Comparison of ENCODE assay signal across 8 cellular contexts in the genomic region with DNA sequence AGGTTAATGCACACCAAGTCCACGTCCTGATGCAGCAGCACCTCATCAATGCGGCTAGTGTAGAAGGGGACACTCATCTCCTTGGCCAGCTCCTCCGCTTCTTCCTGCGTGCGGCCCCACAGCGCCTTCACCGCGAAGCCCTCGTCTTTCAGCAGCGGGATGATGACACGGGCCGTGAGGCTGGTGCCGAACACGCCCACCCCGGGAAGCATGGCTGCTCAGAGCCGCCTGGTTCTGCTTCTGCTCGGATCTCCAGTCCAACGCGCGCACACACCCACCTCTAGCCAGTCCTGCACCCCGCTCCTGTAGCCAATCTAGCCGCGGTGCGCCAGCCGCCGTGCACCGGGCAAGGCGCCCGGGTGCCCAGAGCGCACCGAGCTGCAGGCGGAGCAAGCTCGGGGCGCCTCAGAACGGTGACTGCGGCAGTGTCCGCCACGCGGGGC. TPM values are rescaled to one million over a fixed set of nuclear protein-coding genes. Genes with fewer than 3 reads are reported as not detected.
DNase-seq lines count a peak whose midpoint lies in the region; ATAC-seq, FAIRE-seq and TF ChIP-seq lines count a peak whose summit lies in the region.

No MANE protein-coding gene starts in this region.

- H3K79me2 ChIP-seq in GM23338 (replicated peaks; ENCODE audit: insufficient read depth), result peaks cover 28% of the 10 kb centered on the region
- H3K79me2 ChIP-seq in K562 (ENCODE audit: control insufficient read depth, insufficient read depth, low read length), result peaks cover 33% of the 10 kb centered on the region

- ATAC-seq in GM23338 (peak; percentile 31), K562 (peak; percentile 74)

- H3K4me2 ChIP-seq in GM23338 (peak overlapping the region; percentile 93), K562 (ENCODE audit: insufficient read depth, low read length) (peak overlapping the region; percentile 91)

- H3K4me3 Mint-ChIP-seq in GM23338, result peak overlapping the region; percentile 93

- H3K9me1 ChIP-seq in K562 (ENCODE audit: control insufficient read depth, insufficient read depth, low read length), result no peaks in the 10 kb centered on the region

- H2AFZ ChIP-seq in GM23338 (peak overlapping the region; percentile 76), K562 (ENCODE audit: low read depth, low read length) (peak overlapping the region; percentile 92)

- under 1% methylated on average over 39 of the region's 39 CpGs for WGBS in K562 (ENCODE audit: insufficient coverage, low coverage, missing lambda C conversion rate)

- in situ Hi-C loops in K562 (cut with MboI), result no loop called here

- H3K36me3 Mint-ChIP-seq in GM23338 (ENCODE audit: low read depth), result no peaks in the 10 kb centered on the region; the same call in 2 of the 3 replicates

- H3K4me1 Mint-ChIP-seq in GM23338, result peaks cover 24% of the 10 kb centered on the region

- TF ChIP-seq POLR2A in K562 (conservative IDR thresholded peaks at IDR 0.05), result 0 out of 2 replicates have a peak, but pooled peaks have one; percentile 4

- no peak for TF ChIP-seq RAD21 in K562 (CRISPR knock-in tag; conservative IDR thresholded peaks at IDR 0.05 in 1 of 2, IDR thresholded peaks at IDR 0.05 in 1 of 2)

- FAIRE-seq in K562 (lab: Jason Lieb, UNC), result no peak

- H3K9me3 ChIP-seq in KOPT-K1 (ENCODE audit: insufficient read depth, low read length, poor library complexity, severe bottlenecking) (no peaks in the 10 kb centered on the region), K562 (replicated peaks; ENCODE audit: control insufficient read depth, insufficient read depth, low read depth, low read length) (no peaks in the 10 kb centered on the region), iPS-18c (ENCODE audit: control insufficient read depth, insufficient read depth, low read length) (no peaks in the 10 kb centered on the region)

- H3K4me3 ChIP-seq in GM06990 (replicated peaks; ENCODE audit: low read depth, low read length), result peak overlapping the region; percentile 93
- H3K4me3 ChIP-seq in GM23338, result peak overlapping the region; percentile 83
- peak overlapping the region; percentile 62 for H3K4me3 ChIP-seq in K562
- H3K4me3 ChIP-seq in iPS-18c (ENCODE audit: insufficient read depth, low read depth, low read length), result peak overlapping the region; percentile 68
- H3K4me3 ChIP-seq in skin epidermis, result peak overlapping the region; percentile 64 to 94 (median 87)

- H3K9me2 ChIP-seq in GM23338 (ENCODE audit: insufficient read depth), result no peaks in the 10 kb centered on the region

- peak; percentile 82 for DNase-seq in GM06990 (ENCODE audit: extremely low read depth, insufficient read length)
- peak; percentile 63 for DNase-seq in GM23338 (ENCODE audit: low spot score)
- DNase-seq in T1000 (lab: John Stamatoyannopoulos, UW), result peak; percentile 50
- peak; percentile 60 to 75 (median 67) for DNase-seq in K562 (ENCODE audit: extremely low read depth in 1 of 4, low spot score in 3 of 4)
- DNase-seq in NCI-H524 treated with DMSO at 0.1 percent for 48 hours (lab: John Stamatoyannopoulos, UW), result no peak

- no peaks in the 10 kb centered on the region; the same call in 1 of the 2 replicates for H4K20me1 ChIP-seq in GM23338 (replicated peaks; ENCODE audit: insufficient read depth)
- H4K20me1 ChIP-seq in K562 (replicated peaks; ENCODE audit: control insufficient read depth, insufficient read depth, low read length), result no peaks in the 10 kb centered on the region

- H3K27ac Mint-ChIP-seq in GM23338, result no peak overlapping the region

- H3K27ac ChIP-seq in GM23338 (ENCODE audit: low read depth) (no peak overlapping the region), KOPT-K1 (ENCODE audit: low read depth, low read length, poor library complexity, severe bottlenecking) (peak overlapping the region; percentile 32), K562 (ENCODE audit: extremely low read depth, low read depth, low read length) (peak overlapping the region; percentile 68; the same call in 2 of the 3 replicates), skin epidermis (peak overlapping the region; percentile 48 to 90 (median 84))

- H3K36me3 ChIP-seq in GM06990 (ENCODE audit: control insufficient read depth, insufficient read depth, low read length), result no peaks in the 10 kb centered on the region; the same call in 1 of the 2 replicates
- H3K36me3 ChIP-seq in GM23338 (ENCODE audit: insufficient read depth), result no peaks in the 10 kb centered on the region
- H3K36me3 ChIP-seq in KOPT-K1 (ENCODE audit: insufficient read depth, low read length), result no peaks in the 10 kb centered on the region
- H3K36me3 ChIP-seq in K562 (ENCODE audit: control insufficient read depth, insufficient read depth, low read length), result no peaks in the 10 kb centered on the region

- no peak for TF ChIP-seq EP300 in K562 (IDR thresholded peaks at IDR 0.05; ENCODE audit: low read length)

- TF ChIP-seq CTCF in GM06990 (IDR thresholded peaks at IDR 0.05; ENCODE audit: insufficient read depth, low read length, poor library complexity, severe bottlenecking), result no peak
- no peak for TF ChIP-seq CTCF in GM23338 (conservative IDR thresholded peaks at IDR 0.05; ENCODE audit: low read depth in 2 of 2)
- TF ChIP-seq CTCF in K562 (IDR thresholded peaks at IDR 0.05 in 2 of 3, conservative IDR thresholded peaks at IDR 0.05 in 1 of 3; ENCODE audit: insufficient read depth in 2 of 3, low read depth in 1 of 3, low read length in 3 of 3), result no peak

- intact Hi-C loops in K562 (cut with micrococcal nuclease), result loop anchor here (2.0 to 5.0 kb wide), 3 partner anchors 89 to 150 kb away; no protein-coding TSS in a partner anchor

- H3K27me3 ChIP-seq in GM06990 (replicated peaks; ENCODE audit: control insufficient read depth, insufficient read depth, low read length) (no peaks in the 10 kb centered on the region), GM23338 (ENCODE audit: insufficient read depth) (peaks cover 75% of the 10 kb centered on the region), K562 (ENCODE audit: control insufficient read depth in 2 of 2, insufficient read depth in 2 of 2, low read length in 2 of 2) (no peaks in the 10 kb centered on the region; a peak in 1 of 5 replicates)

- H3K4me1 ChIP-seq in GM23338 (ENCODE audit: insufficient read depth) (peaks cover 10% of the 10 kb centered on the region), K562 (replicated peaks in 1 of 2; ENCODE audit: control insufficient read depth in 2 of 2, insufficient read depth in 2 of 2, low read length in 2 of 2) (peaks cover 22 to 31% of the 10 kb centered on the region in 2 experiments)

- CTCF ChIA-PET in K562 (lab: Yijun Ruan, JAX; ENCODE audit: low intra/inter-chr PET ratio), result no interaction called here

- no TSS peak for BruUV-seq in K562 (replicated peaks; lab: Mats Ljungman, UMichigan)

- H3K9ac ChIP-seq in K562 (ENCODE audit: insufficient read depth in 1 of 2, low read depth in 2 of 2, low read length in 2 of 2), result peak overlapping the region; percentile 61 to 94; a peak in 3 of 4 replicates

- H3F3A ChIP-seq in GM23338 (replicated peaks; ENCODE audit: low read depth), result peaks cover 11% of the 10 kb centered on the region; the same call in 1 of the 2 replicates

- POLR2A ChIA-PET in K562 (lab: Yijun Ruan, JAX), result interaction anchor here (1.8 kb wide), 1 partner anchor 34 kb away, joined by 5 read pairs; no protein-coding TSS in a partner anchor

- peaks cover 47% of the 10 kb centered on the region for H3K27me3 Mint-ChIP-seq in GM23338 (ENCODE audit: insufficient read depth, low read depth, poor library complexity)

- peaks cover 3% of the 10 kb centered on the region; the same call in 1 of the 3 replicates for H3K9me3 Mint-ChIP-seq in GM23338

TF ChIP-seq in GM23338, 12 proteins besides CTCF, POLR2A, EP300 and RAD21 (continues in another document):
- no peak for TF ChIP-seq ZNF114 (CRISPR knock-in tag; IDR thresholded peaks at IDR 0.05)
- no peak for TF ChIP-seq EZH2phosphoT487 (IDR thresholded peaks at IDR 0.05; ENCODE audit: unreplicated experiment)

TF ChIP-seq in K562, 482 proteins besides CTCF, POLR2A, EP300 and RAD21 (continues in another document):
- TF ChIP-seq, protein P1, sequence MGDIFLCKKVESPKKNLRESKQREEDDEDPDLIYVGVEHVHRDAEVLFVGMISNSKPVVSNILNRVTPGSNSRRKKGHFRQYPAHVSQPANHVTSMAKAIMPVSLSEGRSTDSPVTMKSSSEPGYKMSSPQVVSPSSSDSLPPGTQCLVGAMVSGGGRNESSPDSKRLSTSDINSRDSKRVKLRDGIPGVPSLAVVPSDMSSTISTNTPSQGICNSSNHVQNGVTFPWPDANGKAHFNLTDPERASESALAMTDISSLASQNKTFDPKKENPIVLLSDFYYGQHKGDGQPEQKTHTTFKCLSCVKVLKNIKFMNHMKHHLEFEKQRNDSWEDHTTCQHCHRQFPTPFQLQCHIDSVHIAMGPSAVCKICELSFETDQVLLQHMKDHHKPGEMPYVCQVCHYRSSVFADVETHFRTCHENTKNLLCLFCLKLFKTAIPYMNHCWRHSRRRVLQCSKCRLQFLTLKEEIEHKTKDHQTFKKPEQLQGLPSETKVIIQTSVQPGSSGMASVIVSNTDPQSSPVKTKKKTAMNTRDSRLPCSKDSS (IDR thresholded peaks at IDR 0.05; ENCODE audit: low read depth, partially characterized antibody), result no peak

RNA-seq across cellular contexts. Expression of gene GFOD1, which starts 0.7 kb away (rescaled TPM):
- 12.8 and 13.1 TPM in 2 replicates for total RNA-seq in GM23338 (2014; rRNA removed; shearing (Covaris generic))
- 4.1 and 4.9 TPM in 2 replicates for polyA plus RNA-seq in GM23338 (2016; fragmentation: Nextera tagmentation; extraction: Ambion mirVana)
- total RNA-seq in K562 (2011; cell fraction: chromatin; rRNA removed; ENCODE audit: low replicate concordance), result 13.1 and 17.7 TPM in 2 replicates
- 8.6 and 9.2 TPM in 2 replicates for total RNA-seq in K562 (2011; cell fraction: nucleolus; rRNA removed)
- 12.8 and 23.1 TPM in 2 replicates for total RNA-seq in K562 (2011; cell fraction: nucleoplasm; rRNA removed)
- total RNA-seq in K562 (2014; rRNA removed), result 8.3 and 10.3 TPM in 2 replicates
- 10.8 and 11.0 TPM in 2 replicates for total RNA-seq in K562 (2014; rRNA removed; fragmentation: Illumina TruSeq; extraction: Trizol)
- total RNA-seq in K562 (2015; rRNA removed; fragmentation: Illumina TruSeq; extraction: Trizol), result 10.5 and 10.8 TPM in 2 replicates
- total RNA-seq in K562 (2021), result 10.3 and 12.0 TPM in 2 replicates
- 3.6 and 3.8 TPM in 2 replicates for polyA plus RNA-seq in K562 (2011; rRNA removed)
- 3.0 and 4.7 TPM in 2 replicates for polyA plus RNA-seq in K562 (2011; cell fraction: cytosol; rRNA removed)
- 3.3 and 5.0 TPM in 2 replicates for polyA plus RNA-seq in K562 (2011; cell fraction: nucleus; rRNA removed)
- polyA plus RNA-seq in K562 (2012), result 3.6 and 6.6 TPM in 2 replicates
- polyA plus RNA-seq in K562 (2014; fragmentation: Illumina TruSeq; extraction: Trizol), result 7.4 and 8.0 TPM in 2 replicates
- polyA plus RNA-seq in K562 (2014; fragmentation: Nextera tagmentation; extraction: Ambion mirVana), result 1 to 10 TPM; 5.4 to 5.9 TPM
- 7.0 and 8.2 TPM in 2 replicates for polyA plus RNA-seq in K562 (2014; rRNA removed)
- polyA minus RNA-seq in K562 (2011; rRNA and poly(A)+ RNA removed), result 7.9 and 8.5 TPM in 2 replicates
- 3.9 and 7.1 TPM in 2 replicates for polyA minus RNA-seq in K562 (2011; cell fraction: cytosol; rRNA and poly(A)+ RNA removed)
- 8.1 and 9.6 TPM in 2 replicates for polyA minus RNA-seq in K562 (2011; cell fraction: nucleus; rRNA and poly(A)+ RNA removed)
